23 cellular contexts compared by ENCODE assay signal in genomic region chr2:158243392-158243791, GRCh38.
"Had no signal": no experiment of that assay in that cellular context is flagged by ENCODE, and none has a peak within 500 bp of the region (broad histone marks: within the 10 kb centered on the region; RNA-seq: fewer than 3 reads in every experiment).

No MANE protein-coding gene starts in this region.

- H3K27me3 ChIP-seq: dorsolateral prefrontal cortex, esophagus muscularis mucosa, gastroesophageal sphincter, heart left ventricle, hepatocyte, left lung had no signal

- H3K79me2 ChIP-seq: hepatocyte had no signal

- H3K4me1 ChIP-seq: esophagus muscularis mucosa, foreskin keratinocyte, gastroesophageal sphincter, left lung, lower lobe of right lung had no signal

- H2AFZ ChIP-seq: hepatocyte had no signal

- H3K4me3 Mint-ChIP-seq: mesothelial cell of epicardium had no signal

- H3K4me3 ChIP-seq: coronary artery, dorsolateral prefrontal cortex, esophagus muscularis mucosa, gastroesophageal sphincter, heart left ventricle, hepatocyte, left lung, lower lobe of right lung, mucosa of descending colon had no signal

- DNase-seq: dermis blood vessel endothelial cell; dorsolateral prefrontal cortex; effector CD4-positive, alpha-beta T cell; effector memory CD4-positive, alpha-beta T cell; foreskin keratinocyte; heart left ventricle; hypothalamus; left cardiac atrium; left lung; left ventricle myocardium superior; lower lobe of right lung; mesenchymal stem cell; mucosa of descending colon had no signal

- H3K27ac Mint-ChIP-seq: mesothelial cell of epicardium had no signal

- H3K36me3 ChIP-seq: esophagus muscularis mucosa, gastroesophageal sphincter, heart left ventricle, left lung, lower lobe of right lung had no signal

- H3K9me3 Mint-ChIP-seq: mesothelial cell of epicardium had no signal

- H3K4me2 ChIP-seq: hepatocyte had no signal

- H3K36me3 Mint-ChIP-seq: mesothelial cell of epicardium had no signal

- H3K27ac ChIP-seq: coronary artery, dorsolateral prefrontal cortex, esophagus muscularis mucosa, foreskin keratinocyte, gastroesophageal sphincter, heart left ventricle, hepatocyte, left lung, lower lobe of right lung had no signal

- H3K9me3 ChIP-seq: esophagus muscularis mucosa, gastroesophageal sphincter, heart left ventricle, left lung, lower lobe of right lung, mucosa of descending colon had no signal

- ATAC-seq: foreskin keratinocyte, gastroesophageal sphincter, heart left ventricle, left cardiac atrium, left lung, left ventricle myocardium superior, lower lobe of right lung, mucosa of descending colon had no signal

- FAIRE-seq: colon, endothelial cell of umbilical vein, frontal cortex, islet of Langerhans, keratinocyte had no signal
